Comparison of ENCODE assay signal across 17 cellular contexts in genomic region chr3:171113716-171114115, GRCh38.
A peak's percentile ranks its signal among the peaks of the same experiment; 100 is the strongest.
DNase-seq lines count a peak whose midpoint lies in the region; ATAC-seq and TF ChIP-seq lines count a peak whose summit lies in the region.
"Had no signal": no experiment of that assay in that cellular context is flagged by ENCODE, and none has a peak within 500 bp of the region (broad histone marks: within the 10 kb centered on the region; RNA-seq: fewer than 3 reads in every experiment).

No MANE protein-coding gene starts in this region.

- ATAC-seq in left ventricle myocardium superior (peak; percentile 36), heart left ventricle (no peak), Panc1 (no peak), GM18517 (IDR thresholded peaks at IDR 0.05; ENCODE audit: unreplicated experiment) (no peak), HG03565 (IDR thresholded peaks at IDR 0.05; ENCODE audit: unreplicated experiment) (no peak)
- ATAC-seq: body of pancreas, foreskin keratinocyte had no signal

- H3K27ac ChIP-seq in heart left ventricle, result no peak overlapping the region
- H3K27ac ChIP-seq in Panc1 (ENCODE audit: low read length), result no peak overlapping the region
- H3K27ac ChIP-seq: body of pancreas, foreskin keratinocyte had no signal

- H3K9me3 ChIP-seq in heart left ventricle (no peaks in the 10 kb centered on the region), Panc1 (ENCODE audit: control insufficient read depth, insufficient read depth, low read depth, low read length) (no peaks in the 10 kb centered on the region)
- H3K9me3 ChIP-seq: body of pancreas had no signal

- TF ChIP-seq POLR2A in heart left ventricle (IDR thresholded peaks at IDR 0.05), result no peak

- TF ChIP-seq CTCF in heart left ventricle (IDR thresholded peaks at IDR 0.05), result no peak
- TF ChIP-seq CTCF in Panc1 (IDR thresholded peaks at IDR 0.05), result peak; percentile 14; the same call in 1 of the 2 replicates
- peak; percentile 37 for TF ChIP-seq CTCF in fibroblast of villous mesenchyme (IDR thresholded peaks at IDR 0.05; ENCODE audit: insufficient read depth, low read depth, low read length)

- BruUV-seq in Panc1 (replicated peaks; lab: Mats Ljungman, UMichigan), result no TSS peak

- POLR2A ChIA-PET in Panc1 (lab: Charles Lee), result no interaction called here

- CTCF ChIA-PET in Panc1 (lab: Charles Lee), result interaction anchor here (0.6 kb wide), 1 partner anchor 536 kb away, joined by 3 read pairs; no protein-coding TSS in a partner anchor

- peaks cover 0 to 19% (median 13%) of the 10 kb centered on the region in 12 donors for H3K4me1 ChIP-seq in heart left ventricle
- H3K4me1 ChIP-seq in Panc1 (ENCODE audit: control insufficient read depth, insufficient read depth, low read length), result no peaks in the 10 kb centered on the region
- H3K4me1 ChIP-seq: body of pancreas, foreskin keratinocyte had no signal

- H3K36me3 ChIP-seq in heart left ventricle (peaks cover 0 to 23% (median 6%) of the 10 kb centered on the region in 9 donors), Panc1 (ENCODE audit: control insufficient read depth, insufficient read depth, low read length) (no peaks in the 10 kb centered on the region)

- 53 to 65% (median 62%) methylated on average over 3 of the region's 3 CpGs for WGBS in heart left ventricle, 4 donors

- intact Hi-C loops in left ventricle myocardium superior (cut with micrococcal nuclease), result no loop called here
- intact Hi-C loops in heart left ventricle (cut with DNase I), result no loop called here
- intact Hi-C loops in Panc1 (cut with micrococcal nuclease; ENCODE audit: unreplicated experiment), result no loop called here

- DNase-seq in left ventricle myocardium superior, result no peak
- no peak for DNase-seq in heart left ventricle
- DNase-seq in Panc1 (ENCODE audit: low read depth, low spot score), result no peak
- no peak for DNase-seq in fibroblast of villous mesenchyme (ENCODE audit: low read depth)
- DNase-seq in CD1c-positive myeloid dendritic cell (ENCODE audit: extremely low spot score), result no peak
- no peak for DNase-seq in stimulated activated CD4-positive, alpha-beta T cell treated with anti-CD3 and anti-CD28 coated beads, Interleukin-12 subunit alpha, Interleukin-12 subunit beta, amount 100 ng/mL, for 4 hours
- DNase-seq: activated gamma-delta T cell treated with Interleukin-2 at 50 U/mL for 16 hours, body of pancreas, DMS53, foreskin keratinocyte, immature natural killer cell, NCI-H1048, occipital lobe, OCI-M1, SW 1271 had no signal

- in situ Hi-C loops in Panc1 (cut with HindIII; ENCODE audit: low pct_unique_long_range_greater_than_20kb, low sequenced_read_pairs), result no loop called here

- H3K27me3 ChIP-seq in heart left ventricle, result no peaks in the 10 kb centered on the region
- H3K27me3 ChIP-seq in Panc1 (ENCODE audit: control insufficient read depth, insufficient read depth, low read length), result no peaks in the 10 kb centered on the region
- H3K27me3 ChIP-seq: body of pancreas, foreskin keratinocyte had no signal

- H3K4me3 ChIP-seq in heart left ventricle, result no peak overlapping the region
- no peak overlapping the region for H3K4me3 ChIP-seq in Panc1 (ENCODE audit: low read depth in 2 of 2, low read length in 2 of 2)
- H3K4me3 ChIP-seq in fibroblast of villous mesenchyme (ENCODE audit: low read depth, low read length), result no peak overlapping the region
- H3K4me3 ChIP-seq: body of pancreas had no signal

Comparison
In these comparisons a context has a peak if more than half of its experiments do, and no peak if none do; other contexts are left out.
1. CTCF ChIP-seq: peak in Panc1 (single experiment) and fibroblast of villous mesenchyme (single experiment); none in heart left ventricle (0 of 12).